ENCODE assay signal across 7 cellular contexts in genomic region chr18:47619771-47620170, GRCh38.
"Had no signal": no experiment of that assay in that cellular context is flagged by ENCODE, and none has a peak within 500 bp of the region (broad histone marks: within the 10 kb centered on the region; RNA-seq: fewer than 3 reads in every experiment).

No MANE protein-coding gene starts in this region.

- H3K36me3 ChIP-seq: HAP-1 had no signal

- H3K27ac ChIP-seq: GM23248 had no signal

- H2AFZ ChIP-seq: GM23248 had no signal

- H3K4me1 ChIP-seq: HAP-1 had no signal

- DNase-seq: GM23248, GOT3, H7, IMR-90 had no signal

- H3K4me3 ChIP-seq: GM23248, HAP-1 had no signal

- FAIRE-seq: HTR-8/SVneo had no signal

- H3K9me3 ChIP-seq: HAP-1 had no signal

- ATAC-seq: HCT116 had no signal

- H3K9ac ChIP-seq: GM23248 had no signal
